In genomic region chr20:63861365-63861934, GRCh38 we compare ENCODE assay signal across 34 cellular contexts. TPM values are rescaled to one million over a fixed set of nuclear protein-coding genes. Genes with fewer than 3 reads are reported as not detected.
DNase-seq lines count a peak whose midpoint lies in the region; ATAC-seq and TF ChIP-seq lines count a peak whose summit lies in the region.
"Had no signal": no experiment of that assay in that cellular context is flagged by ENCODE, and none has a peak within 500 bp of the region (broad histone marks: within the 10 kb centered on the region; RNA-seq: fewer than 3 reads in every experiment).

Gene ABHD16B (plus strand): TSS chr20:63861498. CDS start chr20:63861541, 43 bp downstream.

- H3K27me3 ChIP-seq in RWPE2 (ENCODE audit: insufficient read depth, poor library complexity, severe bottlenecking) = peaks cover 12% of the 10 kb centered on the region
- H3K27me3 ChIP-seq in mesendoderm (ENCODE audit: insufficient read depth, low read length, poor library complexity) = no peaks in the 10 kb centered on the region
- H3K27me3 ChIP-seq: MG63, pancreas, Peyer's patch, upper lobe of left lung had no signal

- H3K79me2 ChIP-seq in mesendoderm (ENCODE audit: control insufficient read depth, insufficient read depth, low read length) = peaks cover 11% of the 10 kb centered on the region

- H3K27ac ChIP-seq in RWPE2 (ENCODE audit: poor library complexity, severe bottlenecking) (no peak within 1 kb of the TSS), mesendoderm (ENCODE audit: low read depth, low read length) (no peak within 1 kb of the TSS)
- H3K27ac ChIP-seq: colonic mucosa, pancreas had no signal

- DNase-seq in natural killer cell treated with Interleukin-12 subunit alpha and Interleukin-12 subunit beta and Interleukin-15 and Interleukin-18, amount 100 ng/mL, for 72 hours (ENCODE audit: low spot score) = peak; percentile 56
- DNase-seq in natural killer cell = no peak
- DNase-seq in RWPE2 (ENCODE audit: low spot score) = peak; percentile 81
- DNase-seq in mesendoderm = no peak
- DNase-seq in type B pancreatic cell (ENCODE audit: extremely low spot score, unreplicated experiment) = no peak
- DNase-seq in HUDEP-2 (lab: John Stamatoyannopoulos, UW; ENCODE audit: unreplicated experiment in 76 of 76) = no peak
- DNase-seq: activated CD4-positive, alpha-beta memory T cell treated with anti-CD3 and anti-CD28 coated beads, Interleukin-2, amount 10 ng/mL, durations not matched to agents 7 days and 5 days; activated CD4-positive, CD25-positive, alpha-beta regulatory T cell treated with anti-CD3 and anti-CD28 coated beads, Interleukin-2, amount 50 U/mL, for 72 hours; activated CD8-positive, alpha-beta memory T cell treated with anti-CD3 and anti-CD28 coated beads, Interleukin-2, amount 50 U/mL, for 48 hours; colonic mucosa; DMS79; effector memory CD4-positive, alpha-beta T cell; erythroblast; GF-D8; KG1; left colon; MG63; naive B cell; NCI-H2029 treated with DMSO at 0.1 percent for 48 hours; NCI-H526 treated with DMSO at 0.1 percent for 48 hours; Peyer's patch; stimulated activated CD4-positive, alpha-beta T cell treated with anti-CD3 and anti-CD28 coated beads, Interleukin-2, amount 100 ng/mL, for 24 hours had no signal

- no peaks in the 10 kb centered on the region for H3K9me3 ChIP-seq in RWPE2 (ENCODE audit: severe bottlenecking)
- H3K9me3 ChIP-seq: colonic mucosa, MG63, pancreas, Peyer's patch, upper lobe of left lung had no signal

- peak within 1 kb of the TSS; percentile 34 for H3K56ac ChIP-seq in mesendoderm (ENCODE audit: low read length)

- no peak within 1 kb of the TSS for H2BK5ac ChIP-seq in mesendoderm (ENCODE audit: low read length)

- no peak within 1 kb of the TSS for H3K4me3 ChIP-seq in RWPE2 (ENCODE audit: severe bottlenecking)
- no peak within 1 kb of the TSS for H3K4me3 ChIP-seq in mesendoderm (ENCODE audit: low read length)
- H3K4me3 ChIP-seq: colonic mucosa, MG63, pancreas, Peyer's patch, smooth muscle cell, upper lobe of left lung had no signal

- ATAC-seq in natural killer cell treated with Interleukin-12 subunit alpha and Interleukin-12 subunit beta and Interleukin-15 and Interleukin-18, amount 100 ng/mL, for 72 hours = no peak
- no peak for ATAC-seq in natural killer cell
- ATAC-seq in RWPE2 (ENCODE audit: low read depth) = no peak
- ATAC-seq in HG02840 (IDR thresholded peaks at IDR 0.05; ENCODE audit: low FRiP score, unreplicated experiment) = no peak
- no peak for ATAC-seq in GM21360 (IDR thresholded peaks at IDR 0.05; ENCODE audit: unreplicated experiment)
- ATAC-seq: activated T-helper 17 cell treated with anti-CD3 and anti-CD28 coated beads, Interleukin-2, amount 50 U/mL, for 72 hours; left colon; pancreas had no signal

- H3K23ac ChIP-seq in mesendoderm (ENCODE audit: low read length) = no peak within 1 kb of the TSS

- no peak within 1 kb of the TSS for H2AK5ac ChIP-seq in mesendoderm (ENCODE audit: low read length)

- H3K36me3 ChIP-seq in RWPE2 (ENCODE audit: low read depth) = peaks cover 12% of the 10 kb centered on the region
- H3K36me3 ChIP-seq in mesendoderm (ENCODE audit: control insufficient read depth, insufficient read depth, low read length) = no peaks in the 10 kb centered on the region
- H3K36me3 ChIP-seq: colonic mucosa had no signal

- no peak within 1 kb of the TSS for H3K9ac ChIP-seq in mesendoderm (ENCODE audit: low read length)

- no peak for TF ChIP-seq CTCF in natural killer cell (IDR thresholded peaks at IDR 0.05)
- TF ChIP-seq CTCF in RWPE2 (IDR thresholded peaks at IDR 0.05; ENCODE audit: poor library complexity, severe bottlenecking) = no peak
- TF ChIP-seq CTCF in type B pancreatic cell (conservative IDR thresholded peaks at IDR 0.05) = no peak

- H3K79me1 ChIP-seq in mesendoderm (ENCODE audit: low read length) = peaks cover 9% of the 10 kb centered on the region

- WGBS in mesendoderm (ENCODE audit: extremely low coverage, insufficient coverage, low lambda C conversion rate) = no CpG with 5 or more reads among the region's 59 CpGs

- no peak within 1 kb of the TSS for H3K4me3 Mint-ChIP-seq in natural killer cell treated with Interleukin-12 subunit alpha and Interleukin-12 subunit beta and Interleukin-15 and Interleukin-18, amount 100 ng/mL, for 72 hours
- H3K4me3 Mint-ChIP-seq in natural killer cell (no peak within 1 kb of the TSS), type B pancreatic cell (no peak within 1 kb of the TSS)
- H3K4me3 Mint-ChIP-seq: activated CD4-positive, alpha-beta memory T cell treated with anti-CD3 and anti-CD28 coated beads, Interleukin-2, amount 10 ng/mL, durations not matched to agents 7 days and 5 days; activated naive CD4-positive, alpha-beta T cell treated with anti-CD3 and anti-CD28 coated beads, Interleukin-2, amount 50 U/mL, for 24 hours; activated T-helper 17 cell treated with anti-CD3 and anti-CD28 coated beads, Interleukin-2, amount 50 U/mL, for 72 hours had no signal

- intact Hi-C loops in natural killer cell (cut with micrococcal nuclease) = no loop called here

- no peak within 1 kb of the TSS for H3K4ac ChIP-seq in mesendoderm (ENCODE audit: low read depth, low read length)

- peaks cover 27 to 32% of the 10 kb centered on the region in 2 donors for H3K4me1 Mint-ChIP-seq in natural killer cell treated with Interleukin-12 subunit alpha and Interleukin-12 subunit beta and Interleukin-15 and Interleukin-18, amount 100 ng/mL, for 72 hours (ENCODE audit: low read depth in 2 of 2)
- peaks cover 21 to 50% of the 10 kb centered on the region in 2 donors for H3K4me1 Mint-ChIP-seq in natural killer cell
- H3K4me1 Mint-ChIP-seq in type B pancreatic cell (ENCODE audit: unreplicated experiment) = peaks cover 21% of the 10 kb centered on the region

- no peak within 1 kb of the TSS for H4K8ac ChIP-seq in mesendoderm (ENCODE audit: low read depth, low read length)

- no peak within 1 kb of the TSS for H4K5ac ChIP-seq in mesendoderm (ENCODE audit: low read length)

- H3K4me1 ChIP-seq in RWPE2 (ENCODE audit: insufficient read depth, poor library complexity, severe bottlenecking) = peaks cover 6% of the 10 kb centered on the region
- no peaks in the 10 kb centered on the region for H3K4me1 ChIP-seq in mesendoderm (ENCODE audit: control insufficient read depth, low read depth, low read length)

- H3K27ac Mint-ChIP-seq in natural killer cell treated with Interleukin-12 subunit alpha and Interleukin-12 subunit beta and Interleukin-15 and Interleukin-18, amount 100 ng/mL, for 72 hours = peak within 1 kb of the TSS in 1 of 2 donors; percentile 46
- H3K27ac Mint-ChIP-seq in natural killer cell = peak within 1 kb of the TSS in 1 of 2 donors; percentile 38
- peak within 1 kb of the TSS; percentile 43 for H3K27ac Mint-ChIP-seq in type B pancreatic cell
- H3K27ac Mint-ChIP-seq: activated CD4-positive, alpha-beta memory T cell treated with anti-CD3 and anti-CD28 coated beads, Interleukin-2, amount 10 ng/mL, durations not matched to agents 7 days and 5 days; activated naive CD4-positive, alpha-beta T cell treated with anti-CD3 and anti-CD28 coated beads, Interleukin-2, amount 50 U/mL, for 24 hours; activated T-helper 17 cell treated with anti-CD3 and anti-CD28 coated beads, Interleukin-2, amount 50 U/mL, for 72 hours had no signal

- H3K9me3 Mint-ChIP-seq in natural killer cell treated with Interleukin-12 subunit alpha and Interleukin-12 subunit beta and Interleukin-15 and Interleukin-18, amount 100 ng/mL, for 72 hours = no peaks in the 10 kb centered on the region
- H3K9me3 Mint-ChIP-seq in natural killer cell (no peaks in the 10 kb centered on the region), type B pancreatic cell (no peaks in the 10 kb centered on the region)
- H3K9me3 Mint-ChIP-seq: activated CD4-positive, alpha-beta memory T cell treated with anti-CD3 and anti-CD28 coated beads, Interleukin-2, amount 10 ng/mL, durations not matched to agents 7 days and 5 days; activated naive CD4-positive, alpha-beta T cell treated with anti-CD3 and anti-CD28 coated beads, Interleukin-2, amount 50 U/mL, for 24 hours; activated T-helper 17 cell treated with anti-CD3 and anti-CD28 coated beads, Interleukin-2, amount 50 U/mL, for 72 hours; naive B cell had no signal

- H3K36me3 Mint-ChIP-seq in natural killer cell treated with Interleukin-12 subunit alpha and Interleukin-12 subunit beta and Interleukin-15 and Interleukin-18, amount 100 ng/mL, for 72 hours = no peaks in the 10 kb centered on the region
- H3K36me3 Mint-ChIP-seq in natural killer cell (no peaks in the 10 kb centered on the region), type B pancreatic cell (no peaks in the 10 kb centered on the region)
- H3K36me3 Mint-ChIP-seq: naive B cell had no signal

- H3K27me3 Mint-ChIP-seq in natural killer cell treated with Interleukin-12 subunit alpha and Interleukin-12 subunit beta and Interleukin-15 and Interleukin-18, amount 100 ng/mL, for 72 hours = no peaks in the 10 kb centered on the region
- no peaks in the 10 kb centered on the region for H3K27me3 Mint-ChIP-seq in natural killer cell (ENCODE audit: low read depth in 2 of 2)
- peaks cover 2% of the 10 kb centered on the region for H3K27me3 Mint-ChIP-seq in type B pancreatic cell
- H3K27me3 Mint-ChIP-seq: activated CD4-positive, alpha-beta memory T cell treated with anti-CD3 and anti-CD28 coated beads, Interleukin-2, amount 10 ng/mL, durations not matched to agents 7 days and 5 days; activated naive CD4-positive, alpha-beta T cell treated with anti-CD3 and anti-CD28 coated beads, Interleukin-2, amount 50 U/mL, for 24 hours; activated T-helper 17 cell treated with anti-CD3 and anti-CD28 coated beads, Interleukin-2, amount 50 U/mL, for 72 hours; naive B cell had no signal

- H3K18ac ChIP-seq in mesendoderm (ENCODE audit: low read length) = no peak within 1 kb of the TSS

- no peak within 1 kb of the TSS for H2BK15ac ChIP-seq in mesendoderm (replicated peaks; ENCODE audit: low read depth)

- no peak within 1 kb of the TSS for H3K4me2 ChIP-seq in mesendoderm (ENCODE audit: low read length)
- H3K4me2 ChIP-seq: smooth muscle cell had no signal

- H2BK120ac ChIP-seq in mesendoderm (ENCODE audit: low read depth, low read length) = no peak within 1 kb of the TSS

RNA-seq across cellular contexts. Expression of gene ABHD16B, which starts in this region (rescaled TPM):
- not detected for total RNA-seq in natural killer cell treated with Interleukin-12 subunit alpha and Interleukin-12 subunit beta and Interleukin-15 and Interleukin-18, amount 100 ng/mL, for 72 hours
- not detected for total RNA-seq in natural killer cell
- not detected for polyA plus RNA-seq in mesendoderm (2013, experiment 1 of 2)
- not detected for polyA plus RNA-seq in mesendoderm (2013, experiment 2 of 2)
- total RNA-seq in type B pancreatic cell (ENCODE audit: low replicate concordance) = not detected in 2 replicates
- total RNA-seq: A673; activated CD4-positive, alpha-beta memory T cell treated with anti-CD3 and anti-CD28 coated beads, Interleukin-2, amount 10 ng/mL, durations not matched to agents 7 days and 5 days; bronchial epithelial cell; colonic mucosa; left colon; mesenteric fat pad; pancreas; Peyer's patch; SK-MEL-5; smooth muscle cell; T-helper 1 cell treated with Interleukin-12 subunit alpha and Interleukin-12 subunit beta and Interleukin-4 antibody, amounts not matched to agents 30 ng/mL and 1 ng/mL, for 36 hours had no signal

Comparison
In these comparisons a context has a peak if more than half of its experiments do, and no peak if none do; other contexts are left out.
1. Peak in DNase-seq in natural killer cell treated with Interleukin-12 subunit alpha and Interleukin-12 subunit beta and Interleukin-15 and Interleukin-18, amount 100 ng/mL, for 72 hours; RNA of the gene not detected or under 1 TPM.